ENCODE assay signal across 39 cellular contexts in genomic region chr6:13597073-13597472, GRCh38.
"Had no signal": no experiment of that assay in that cellular context is flagged by ENCODE, and none has a peak within 500 bp of the region (broad histone marks: within the 10 kb centered on the region; RNA-seq: fewer than 3 reads in every experiment).

No MANE protein-coding gene starts in this region.

- DNase-seq: activated effector memory CD4-positive, alpha-beta T cell treated with anti-CD3 and anti-CD28 coated beads, Interleukin-2, amount 50 U/mL, for 16 hours; activated effector memory CD4-positive, alpha-beta T cell treated with Interleukin-2 at 50 U/mL for 16 hours; activated gamma-delta T cell; activated gamma-delta T cell treated with Interleukin-2 at 50 U/mL for 16 hours; activated naive CD4-positive, alpha-beta T cell; activated naive CD4-positive, alpha-beta T cell treated with anti-CD3 and anti-CD28 coated beads for 36 hours; activated naive CD4-positive, alpha-beta T cell treated with anti-CD3 and anti-CD28 coated beads, Interleukin-2, amount 10 ng/mL, durations not matched to agents 7 days and 5 days; activated naive CD4-positive, alpha-beta T cell treated with anti-CD3 and anti-CD28 coated beads, Interleukin-2, amount 50 U/mL, for 16 hours; activated naive CD4-positive, alpha-beta T cell treated with Interleukin-2 at 50 U/mL for 16 hours; activated naive CD8-positive, alpha-beta T cell treated with anti-CD3 and anti-CD28 coated beads for 36 hours; activated naive CD8-positive, alpha-beta T cell treated with anti-CD3 and anti-CD28 coated beads, Interleukin-2, amount 10 ng/mL, durations not matched to agents 7 days and 5 days; activated naive CD8-positive, alpha-beta T cell treated with anti-CD3 and anti-CD28 coated beads, Interleukin-2, amount 50 U/mL, for 24 hours; activated T-cell treated with anti-CD3 and anti-CD28 coated beads for 4 hours; activated T-cell treated with anti-CD3 and anti-CD28 coated beads, Interleukin-2, amount 50 U/mL, for 1 hour; activated T-cell treated with anti-CD3 and anti-CD28 coated beads, Interleukin-2, amount 50 U/mL, for 24 hours; activated T-cell treated with anti-CD3 and anti-CD28 coated beads, Interleukin-2, amount 50 U/mL, for 4 hours; activated T-cell treated with anti-CD3 and anti-CD28 coated beads, Interleukin-2, amount 50 U/mL, for 48 hours; activated T-cell treated with anti-CD3 and anti-CD28 coated beads, Interleukin-2, amount 50 U/mL, for 72 hours; adrenal gland; amniotic stem cell; amygdala; anterior cingulate cortex; aorta; body of pancreas; brain microvascular endothelial cell; caudate nucleus; central memory CD4-positive, alpha-beta T cell; cerebellar nuclear complex had no signal

- H3K27ac ChIP-seq: adrenal gland, ascending aorta, body of pancreas, brain microvascular endothelial cell, breast epithelium, cardiac muscle cell had no signal

- H3K27me3 Mint-ChIP-seq: activated naive CD4-positive, alpha-beta T cell treated with anti-CD3 and anti-CD28 coated beads, Interleukin-2, amount 10 ng/mL, durations not matched to agents 7 days and 5 days; activated naive CD4-positive, alpha-beta T cell treated with anti-CD3 and anti-CD28 coated beads, Interleukin-2, amount 50 U/mL, for 24 hours; activated naive CD8-positive, alpha-beta T cell; activated naive CD8-positive, alpha-beta T cell treated with anti-CD3 and anti-CD28 coated beads for 36 hours; activated naive CD8-positive, alpha-beta T cell treated with anti-CD3 and anti-CD28 coated beads, Interleukin-2, amount 10 ng/mL, durations not matched to agents 7 days and 5 days; activated naive CD8-positive, alpha-beta T cell treated with anti-CD3 and anti-CD28 coated beads, Interleukin-2, amount 50 U/mL, for 24 hours; activated T-cell treated with anti-CD3 and anti-CD28 coated beads, Interleukin-2, amount 50 U/mL, for 24 hours; activated T-helper 17 cell treated with anti-CD3 and anti-CD28 coated beads, Interleukin-2, amount 50 U/mL, for 72 hours; brain; central memory CD8-positive, alpha-beta T cell had no signal

- H3K4me3 Mint-ChIP-seq: activated naive CD4-positive, alpha-beta T cell treated with anti-CD3 and anti-CD28 coated beads for 36 hours; activated naive CD4-positive, alpha-beta T cell treated with anti-CD3 and anti-CD28 coated beads, Interleukin-2, amount 10 ng/mL, durations not matched to agents 7 days and 5 days; activated naive CD4-positive, alpha-beta T cell treated with anti-CD3 and anti-CD28 coated beads, Interleukin-2, amount 50 U/mL, for 24 hours; activated naive CD8-positive, alpha-beta T cell; activated naive CD8-positive, alpha-beta T cell treated with anti-CD3 and anti-CD28 coated beads for 36 hours; activated naive CD8-positive, alpha-beta T cell treated with anti-CD3 and anti-CD28 coated beads, Interleukin-2, amount 10 ng/mL, durations not matched to agents 7 days and 5 days; activated naive CD8-positive, alpha-beta T cell treated with anti-CD3 and anti-CD28 coated beads, Interleukin-2, amount 50 U/mL, for 24 hours; activated T-cell treated with anti-CD3 and anti-CD28 coated beads, Interleukin-2, amount 50 U/mL, for 24 hours; activated T-cell treated with anti-CD3 and anti-CD28 coated beads, Interleukin-2, amount 50 U/mL, for 4 hours; activated T-cell treated with anti-CD3 and anti-CD28 coated beads, Interleukin-2, amount 50 U/mL, for 72 hours; activated T-helper 1 cell treated with anti-CD3 and anti-CD28 coated beads, Interleukin-12 subunit alpha, Interleukin-12 subunit beta, Interleukin-2, Interleukin-4 antibody, amounts not matched to agents 30 ng/mL and 10 ng/mL and 1 ng/mL, durations not matched to agents 14 hours and 24 hours and 36 hours; activated T-helper 17 cell treated with anti-CD3 and anti-CD28 coated beads, Interleukin-2, amount 50 U/mL, for 72 hours; brain; central memory CD8-positive, alpha-beta T cell had no signal

- H3K4me1 Mint-ChIP-seq: activated naive CD4-positive, alpha-beta T cell treated with anti-CD3 and anti-CD28 coated beads, Interleukin-2, amount 50 U/mL, for 24 hours; activated naive CD8-positive, alpha-beta T cell treated with anti-CD3 and anti-CD28 coated beads, Interleukin-2, amount 50 U/mL, for 24 hours; activated T-helper 17 cell treated with anti-CD3 and anti-CD28 coated beads, Interleukin-2, amount 50 U/mL, for 72 hours; brain; central memory CD8-positive, alpha-beta T cell had no signal

- H3K9me3 ChIP-seq: adrenal gland, ascending aorta, body of pancreas, breast epithelium had no signal

- H3K36me3 Mint-ChIP-seq: activated naive CD4-positive, alpha-beta T cell treated with anti-CD3 and anti-CD28 coated beads, Interleukin-2, amount 50 U/mL, for 72 hours had no signal

- H3K27me3 ChIP-seq: adrenal gland, ascending aorta, body of pancreas, brain microvascular endothelial cell, breast epithelium, cardiac muscle cell had no signal

- H3K9me3 Mint-ChIP-seq: activated naive CD4-positive, alpha-beta T cell treated with anti-CD3 and anti-CD28 coated beads for 36 hours; activated naive CD4-positive, alpha-beta T cell treated with anti-CD3 and anti-CD28 coated beads, Interleukin-2, amount 10 ng/mL, durations not matched to agents 7 days and 5 days; activated naive CD4-positive, alpha-beta T cell treated with anti-CD3 and anti-CD28 coated beads, Interleukin-2, amount 50 U/mL, for 24 hours; activated naive CD4-positive, alpha-beta T cell treated with anti-CD3 and anti-CD28 coated beads, Interleukin-2, amount 50 U/mL, for 72 hours; activated naive CD8-positive, alpha-beta T cell treated with anti-CD3 and anti-CD28 coated beads for 36 hours; activated naive CD8-positive, alpha-beta T cell treated with anti-CD3 and anti-CD28 coated beads, Interleukin-2, amount 10 ng/mL, durations not matched to agents 7 days and 5 days; activated naive CD8-positive, alpha-beta T cell treated with anti-CD3 and anti-CD28 coated beads, Interleukin-2, amount 50 U/mL, for 24 hours; activated T-cell treated with anti-CD3 and anti-CD28 coated beads, Interleukin-2, amount 50 U/mL, for 24 hours; activated T-cell treated with anti-CD3 and anti-CD28 coated beads, Interleukin-2, amount 50 U/mL, for 4 hours; activated T-cell treated with anti-CD3 and anti-CD28 coated beads, Interleukin-2, amount 50 U/mL, for 72 hours; activated T-helper 1 cell treated with anti-CD3 and anti-CD28 coated beads, Interleukin-12 subunit alpha, Interleukin-12 subunit beta, Interleukin-2, Interleukin-4 antibody, amounts not matched to agents 30 ng/mL and 10 ng/mL and 1 ng/mL, durations not matched to agents 14 hours and 24 hours and 36 hours; activated T-helper 17 cell treated with anti-CD3 and anti-CD28 coated beads, Interleukin-2, amount 50 U/mL, for 72 hours; activated T-helper 2 cell treated with anti-CD3 and anti-CD28 coated beads, Interferon-gamma antibody, Interleukin-2, Interleukin-4, amounts not matched to agents 10 μg/mL and 5 μg/mL and 100 μg/mL, durations not matched to agents 14 hours and 24 hours and 36 hours; brain; central memory CD8-positive, alpha-beta T cell had no signal

- H3K27ac Mint-ChIP-seq: activated naive CD4-positive, alpha-beta T cell treated with anti-CD3 and anti-CD28 coated beads for 36 hours; activated naive CD4-positive, alpha-beta T cell treated with anti-CD3 and anti-CD28 coated beads, Interleukin-2, amount 10 ng/mL, durations not matched to agents 7 days and 5 days; activated naive CD4-positive, alpha-beta T cell treated with anti-CD3 and anti-CD28 coated beads, Interleukin-2, amount 50 U/mL, for 24 hours; activated naive CD8-positive, alpha-beta T cell; activated naive CD8-positive, alpha-beta T cell treated with anti-CD3 and anti-CD28 coated beads for 36 hours; activated naive CD8-positive, alpha-beta T cell treated with anti-CD3 and anti-CD28 coated beads, Interleukin-2, amount 10 ng/mL, durations not matched to agents 7 days and 5 days; activated naive CD8-positive, alpha-beta T cell treated with anti-CD3 and anti-CD28 coated beads, Interleukin-2, amount 50 U/mL, for 24 hours; activated T-cell treated with anti-CD3 and anti-CD28 coated beads, Interleukin-2, amount 50 U/mL, for 24 hours; activated T-cell treated with anti-CD3 and anti-CD28 coated beads, Interleukin-2, amount 50 U/mL, for 72 hours; activated T-helper 1 cell treated with anti-CD3 and anti-CD28 coated beads, Interleukin-12 subunit alpha, Interleukin-12 subunit beta, Interleukin-2, Interleukin-4 antibody, amounts not matched to agents 30 ng/mL and 10 ng/mL and 1 ng/mL, durations not matched to agents 14 hours and 24 hours and 36 hours; activated T-helper 17 cell treated with anti-CD3 and anti-CD28 coated beads, Interleukin-2, amount 50 U/mL, for 72 hours; activated T-helper 2 cell treated with anti-CD3 and anti-CD28 coated beads, Interferon-gamma antibody, Interleukin-2, Interleukin-4, amounts not matched to agents 10 μg/mL and 5 μg/mL and 100 μg/mL, durations not matched to agents 14 hours and 24 hours and 36 hours; brain had no signal

- H3K4me3 ChIP-seq: adrenal gland, ascending aorta, body of pancreas, breast epithelium, cardiac muscle cell had no signal

- ATAC-seq: activated naive CD4-positive, alpha-beta T cell treated with anti-CD3 and anti-CD28 coated beads, Interleukin-2, amount 50 U/mL, for 72 hours; activated naive CD8-positive, alpha-beta T cell treated with anti-CD3 and anti-CD28 coated beads, Interleukin-2, amount 50 U/mL, for 24 hours; activated T-cell treated with anti-CD3 and anti-CD28 coated beads, Interleukin-2, amount 50 U/mL, for 4 hours; activated T-cell treated with anti-CD3 and anti-CD28 coated beads, Interleukin-2, amount 50 U/mL, for 72 hours; activated T-helper 17 cell treated with anti-CD3 and anti-CD28 coated beads, Interleukin-2, amount 50 U/mL, for 72 hours; body of pancreas had no signal

- H3K4me1 ChIP-seq: adrenal gland, ascending aorta, breast epithelium had no signal
